ENCODE assay signal across 1 cellular context in genomic region chr3:124217542-124217941, GRCh38.
TF ChIP-seq lines count a peak whose summit lies in the region.

No MANE protein-coding gene starts in this region.

TF ChIP-seq in HepG2, 621 proteins besides CTCF, POLR2A, EP300 and RAD21 (continued from another document and continues in another):
- TF ChIP-seq ZNF503 (CRISPR knock-in tag; IDR thresholded peaks at IDR 0.05) (peak; percentile 44; the same call in 1 of the 2 replicates), ZNF501 (CRISPR knock-in tag; IDR thresholded peaks at IDR 0.05) (no peak), CENPX (CRISPR knock-in tag; IDR thresholded peaks at IDR 0.05) (no peak), LRRFIP1 (CRISPR knock-in tag; conservative IDR thresholded peaks at IDR 0.05) (0 out of 2 replicates have a peak, but pooled peaks have one; percentile 72), ZNF850 (CRISPR knock-in tag; conservative IDR thresholded peaks at IDR 0.05) (no peak), HMG20B (CRISPR knock-in tag; conservative IDR thresholded peaks at IDR 0.05) (0 out of 2 replicates have a peak, but pooled peaks have one; percentile 42), TRIM24 (CRISPR knock-in tag; IDR thresholded peaks at IDR 0.05) (no peak), FOSL1 (CRISPR knock-in tag; IDR thresholded peaks at IDR 0.05; ENCODE audit: borderline replicate concordance) (0 out of 2 replicates have a peak, but pooled peaks have one; percentile 35), FOXA3 (CRISPR knock-in tag; IDR thresholded peaks at IDR 0.05) (no peak), ZNF431 (CRISPR knock-in tag; IDR thresholded peaks at IDR 0.05; ENCODE audit: borderline replicate concordance, low read depth) (peak; percentile 79), NFE2L2 (IDR thresholded peaks at IDR 0.05; ENCODE audit: low read length) (no peak), IRX3 (CRISPR knock-in tag; IDR thresholded peaks at IDR 0.05; ENCODE audit: borderline replicate concordance, low read depth) (peak; percentile 82; the same call in 1 of the 2 replicates), PAX8 (CRISPR knock-in tag; IDR thresholded peaks at IDR 0.05; ENCODE audit: borderline replicate concordance) (no peak), CHD2 (IDR thresholded peaks at IDR 0.05; ENCODE audit: low read depth, low read length) (no peak), PRDM15 (CRISPR knock-in tag; IDR thresholded peaks at IDR 0.05) (peak; percentile 66; the same call in 1 of the 2 replicates), ZNF10 (CRISPR knock-in tag; IDR thresholded peaks at IDR 0.05; ENCODE audit: borderline replicate concordance, low read depth) (no peak), NFATC3 (CRISPR knock-in tag; IDR thresholded peaks at IDR 0.05) (no peak), ZBTB42 (CRISPR knock-in tag; IDR thresholded peaks at IDR 0.05) (no peak), CEBPZ (IDR thresholded peaks at IDR 0.05; ENCODE audit: low read length) (no peak), MED8 (CRISPR knock-in tag; IDR thresholded peaks at IDR 0.05; ENCODE audit: insufficient replicate concordance) (no peak), HNRNPUL1 (IDR thresholded peaks at IDR 0.05; ENCODE audit: low read depth, low read length) (no peak), ZNF788 (CRISPR knock-in tag; IDR thresholded peaks at IDR 0.05; ENCODE audit: borderline replicate concordance) (peak; percentile 25; the same call in 1 of the 2 replicates), KLF15 (CRISPR knock-in tag; IDR thresholded peaks at IDR 0.05; ENCODE audit: borderline replicate concordance) (no peak), SUZ12 (IDR thresholded peaks at IDR 0.05; ENCODE audit: low read depth, low read length) (no peak), ATF2 (CRISPR knock-in tag; IDR thresholded peaks at IDR 0.05) (peak; percentile 86), PATZ1 (CRISPR knock-in tag; IDR thresholded peaks at IDR 0.05) (peak; percentile 68), NR1H2 (CRISPR knock-in tag; IDR thresholded peaks at IDR 0.05; ENCODE audit: borderline replicate concordance, low read depth) (no peak), ZNF615 (CRISPR knock-in tag; IDR thresholded peaks at IDR 0.05; ENCODE audit: borderline replicate concordance) (0 out of 2 replicates have a peak, but pooled peaks have one; percentile 25), THRA (CRISPR knock-in tag; IDR thresholded peaks at IDR 0.05; ENCODE audit: borderline replicate concordance) (0 out of 2 replicates have a peak, but pooled peaks have one; percentile 73), ARID4A (CRISPR knock-in tag; IDR thresholded peaks at IDR 0.05; ENCODE audit: borderline replicate concordance) (peak; percentile 46; the same call in 1 of the 2 replicates), RFXANK (CRISPR knock-in tag; IDR thresholded peaks at IDR 0.05) (no peak; the same call in 1 of the 2 replicates), RELA (CRISPR knock-in tag; IDR thresholded peaks at IDR 0.05) (no peak), CREBL2 (CRISPR knock-in tag; IDR thresholded peaks at IDR 0.05; ENCODE audit: borderline replicate concordance) (no peak)
